Comparison of ENCODE assay signal across 1 cellular context in the genomic region with DNA sequence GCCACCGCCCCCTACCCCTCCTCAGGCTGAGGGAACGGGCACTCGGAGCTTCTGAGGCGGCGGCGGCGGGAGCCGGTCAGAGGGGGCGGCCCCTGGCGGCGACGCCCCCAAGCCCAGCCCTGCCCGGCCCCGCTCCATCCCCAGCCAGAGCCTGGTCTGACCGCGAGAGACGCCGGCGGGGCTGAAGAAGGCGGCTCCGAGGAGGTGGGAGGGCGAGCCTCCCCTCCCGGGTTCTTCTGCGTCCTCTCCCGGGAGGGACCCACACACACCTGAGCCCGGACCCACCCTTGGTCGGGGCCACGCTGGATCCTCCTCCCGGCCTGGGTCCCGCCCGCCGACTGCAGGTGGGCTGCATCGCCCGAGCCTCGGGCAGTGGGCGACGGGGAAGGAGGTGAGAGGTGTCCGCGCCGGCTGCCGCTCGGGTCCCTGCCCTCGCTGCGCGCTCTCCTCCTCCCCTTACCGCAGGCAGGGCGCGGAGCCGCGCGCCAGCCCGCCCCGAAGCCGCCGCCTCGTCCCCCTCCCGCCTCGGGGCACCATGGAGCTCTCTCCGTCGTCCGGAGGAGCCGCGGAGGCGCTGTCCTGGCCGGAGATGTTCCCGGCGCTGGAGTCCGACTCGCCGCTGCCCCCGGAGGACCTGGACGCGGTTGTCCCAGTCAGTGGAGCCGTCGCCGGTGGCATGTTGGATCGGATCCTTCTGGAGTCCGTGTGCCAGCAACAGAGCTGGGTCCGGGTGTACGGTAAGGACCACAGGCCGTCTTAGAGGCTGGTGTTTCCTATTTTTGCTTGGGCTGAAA.
TF ChIP-seq lines count a peak whose summit lies in the region.

RASAL2 (plus strand) TSS at position 147 of the 794 bp plus-strand sequence; CDS start at position 536, 389 bp downstream.

TF ChIP-seq in HepG2, 621 proteins besides CTCF, POLR2A, EP300 and RAD21 (continued from another document and continues in another):
- TF ChIP-seq ZNF318 (CRISPR knock-in tag; IDR thresholded peaks at IDR 0.05) (no peak), REST (IDR thresholded peaks at IDR 0.05; ENCODE audit: borderline replicate concordance in 1 of 2, low read depth in 1 of 2, low read length in 2 of 2) (no peak), TEAD2 (CRISPR knock-in tag; IDR thresholded peaks at IDR 0.05) (0 out of 2 replicates have a peak, but pooled peaks have one; percentile 47), TBP (CRISPR knock-in tag; IDR thresholded peaks at IDR 0.05) (no peak), ZSCAN20 (CRISPR knock-in tag; IDR thresholded peaks at IDR 0.05; ENCODE audit: borderline replicate concordance) (0 out of 2 replicates have a peak, but pooled peaks have one; percentile 78), ZNF468 (CRISPR knock-in tag; IDR thresholded peaks at IDR 0.05) (no peak), HNRNPUL1 (IDR thresholded peaks at IDR 0.05; ENCODE audit: low read depth, low read length) (no peak), THAP11 (CRISPR knock-in tag; IDR thresholded peaks at IDR 0.05) (no peak), ISL2 (CRISPR knock-in tag; IDR thresholded peaks at IDR 0.05) (no peak; the same call in 1 of the 2 replicates), AFF4 (CRISPR knock-in tag; IDR thresholded peaks at IDR 0.05) (no peak), ZNF282 (IDR thresholded peaks at IDR 0.05; ENCODE audit: partially characterized antibody) (no peak), PATZ1 (CRISPR knock-in tag; IDR thresholded peaks at IDR 0.05) (0 out of 2 replicates have a peak, but pooled peaks have one; percentile 9), STAT5B (CRISPR knock-in tag; IDR thresholded peaks at IDR 0.05) (no peak), ZNF749 (CRISPR knock-in tag; IDR thresholded peaks at IDR 0.05; ENCODE audit: borderline replicate concordance) (peak; percentile 35; the same call in 1 of the 2 replicates), ZNF441 (CRISPR knock-in tag; IDR thresholded peaks at IDR 0.05; ENCODE audit: borderline replicate concordance) (0 out of 2 replicates have a peak, but pooled peaks have one; percentile 33), ZNF704 (CRISPR knock-in tag; IDR thresholded peaks at IDR 0.05; ENCODE audit: borderline replicate concordance) (no peak), MEIS1 (CRISPR knock-in tag; IDR thresholded peaks at IDR 0.05; ENCODE audit: borderline replicate concordance) (0 out of 2 replicates have a peak, but pooled peaks have one; percentile 28), ZNF570 (CRISPR knock-in tag; IDR thresholded peaks at IDR 0.05; ENCODE audit: borderline replicate concordance) (no peak), MYC (CRISPR knock-in tag; IDR thresholded peaks at IDR 0.05; ENCODE audit: borderline replicate concordance) (peak; percentile 31), JUN (CRISPR knock-in tag; IDR thresholded peaks at IDR 0.05) (no peak), ZNF576 (CRISPR knock-in tag; IDR thresholded peaks at IDR 0.05) (no peak), SSRP1 (CRISPR knock-in tag; IDR thresholded peaks at IDR 0.05) (no peak)
- TF ChIP-seq, protein P1, sequence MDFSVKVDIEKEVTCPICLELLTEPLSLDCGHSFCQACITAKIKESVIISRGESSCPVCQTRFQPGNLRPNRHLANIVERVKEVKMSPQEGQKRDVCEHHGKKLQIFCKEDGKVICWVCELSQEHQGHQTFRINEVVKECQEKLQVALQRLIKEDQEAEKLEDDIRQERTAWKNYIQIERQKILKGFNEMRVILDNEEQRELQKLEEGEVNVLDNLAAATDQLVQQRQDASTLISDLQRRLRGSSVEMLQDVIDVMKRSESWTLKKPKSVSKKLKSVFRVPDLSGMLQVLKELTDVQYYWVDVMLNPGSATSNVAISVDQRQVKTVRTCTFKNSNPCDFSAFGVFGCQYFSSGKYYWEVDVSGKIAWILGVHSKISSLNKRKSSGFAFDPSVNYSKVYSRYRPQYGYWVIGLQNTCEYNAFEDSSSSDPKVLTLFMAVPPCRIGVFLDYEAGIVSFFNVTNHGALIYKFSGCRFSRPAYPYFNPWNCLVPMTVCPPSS (IDR thresholded peaks at IDR 0.05), result no peak
- TF ChIP-seq, protein P2, sequence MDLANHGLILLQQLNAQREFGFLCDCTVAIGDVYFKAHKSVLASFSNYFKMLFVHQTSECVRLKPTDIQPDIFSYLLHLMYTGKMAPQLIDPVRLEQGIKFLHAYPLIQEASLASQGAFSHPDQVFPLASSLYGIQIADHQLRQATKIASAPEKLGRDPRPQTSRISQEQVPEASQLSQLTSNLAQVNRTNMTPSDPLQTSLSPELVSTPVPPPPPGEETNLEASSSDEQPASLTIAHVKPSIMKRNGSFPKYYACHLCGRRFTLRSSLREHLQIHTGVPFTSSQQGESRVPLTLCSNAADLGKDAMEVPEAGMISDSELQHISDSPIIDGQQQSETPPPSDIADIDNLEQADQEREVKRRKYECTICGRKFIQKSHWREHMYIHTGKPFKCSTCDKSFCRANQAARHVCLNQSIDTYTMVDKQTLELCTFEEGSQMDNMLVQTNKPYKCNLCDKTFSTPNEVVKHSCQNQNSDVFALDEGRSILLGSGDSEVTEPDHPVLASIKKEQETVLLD (CRISPR knock-in tag; IDR thresholded peaks at IDR 0.05; ENCODE audit: low read depth), result peak; percentile 47; the same call in 1 of the 2 replicates
